In the genomic region with DNA sequence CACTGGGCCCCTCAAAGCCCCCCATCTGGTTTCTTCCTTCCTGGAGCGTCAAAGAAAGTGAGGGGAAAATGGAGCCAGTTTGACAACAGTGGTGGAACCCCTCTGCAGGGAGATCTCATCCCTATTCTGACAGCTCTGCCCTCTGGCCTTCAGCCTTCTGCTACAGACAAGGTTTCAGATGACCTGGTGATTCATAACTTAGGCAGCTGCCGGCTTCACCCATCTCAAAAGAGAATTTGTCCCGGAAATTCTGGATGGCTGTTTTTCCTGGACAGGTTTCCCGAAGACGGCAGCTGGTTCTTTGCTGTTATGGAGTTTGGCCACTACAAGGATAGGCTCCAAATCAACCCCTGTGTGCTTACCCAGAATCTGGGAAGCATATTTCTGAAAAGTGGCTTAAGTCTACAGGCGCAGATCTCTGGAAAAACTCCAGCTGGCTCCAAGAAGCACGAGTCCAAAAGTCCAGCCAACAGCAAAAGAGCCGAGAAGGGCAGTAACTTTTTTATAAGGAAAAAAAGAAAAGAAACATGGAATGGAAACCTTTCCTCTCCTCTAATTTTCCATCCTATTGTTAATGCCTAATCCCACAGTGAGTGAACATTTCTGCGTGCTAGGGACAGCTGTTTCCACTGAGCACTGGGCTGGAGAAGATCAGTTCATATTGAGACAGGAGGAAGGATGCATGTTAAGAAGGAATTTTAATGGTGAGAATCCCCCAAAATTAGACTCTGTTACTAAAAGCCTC, we compare ENCODE assay signal across 8 cellular contexts. TPM values are rescaled to one million over a fixed set of nuclear protein-coding genes. Genes with fewer than 3 reads are reported as not detected.
DNase-seq lines count a peak whose midpoint lies in the region; ATAC-seq, FAIRE-seq and TF ChIP-seq lines count a peak whose summit lies in the region.

No MANE protein-coding gene starts in this region.

- peak; percentile 60 for DNase-seq in lung (ENCODE audit: low spot score)
- peak; percentile 64 for DNase-seq in urothelium cell line (ENCODE audit: low spot score)
- no peak for DNase-seq in retina
- no peak for DNase-seq in NCI-H526 treated with DMSO at 0.1 percent for 48 hours (lab: John Stamatoyannopoulos, UW)

- H3K27ac ChIP-seq in cingulate gyrus (ENCODE audit: low read depth, low read length) (peak overlapping the region; percentile 70), lung (ENCODE audit: low read depth in 1 of 2, low read length in 1 of 2) (peak overlapping the region; percentile 96 to 99)

- H3K4me3 ChIP-seq in lung, result no peak overlapping the region

- ATAC-seq in HG03432 (IDR thresholded peaks at IDR 0.05; ENCODE audit: unreplicated experiment) (peak; percentile 9), lung (ENCODE audit: insufficient read depth, low FRiP score) (peak; percentile 68), HG03139 (IDR thresholded peaks at IDR 0.05; ENCODE audit: unreplicated experiment) (no peak), GM21526 (IDR thresholded peaks at IDR 0.05; ENCODE audit: low FRiP score, unreplicated experiment) (no peak)

- H3K9me3 ChIP-seq in lung (ENCODE audit: control insufficient read depth in 2 of 2, insufficient read depth in 1 of 2, low read length in 1 of 2), result no peaks in the 10 kb centered on the region

- peaks cover 16 to 18% of the 10 kb centered on the region in 2 donors for H3K4me1 ChIP-seq in lung (ENCODE audit: control insufficient read depth in 2 of 2, insufficient read depth in 2 of 2, low read length in 2 of 2)

- no peak for FAIRE-seq in urothelium cell line (lab: Jason Lieb, UNC)

- peaks cover 0 to 2% of the 10 kb centered on the region in 2 donors for H3K36me3 ChIP-seq in lung (ENCODE audit: control insufficient read depth in 2 of 2, insufficient read depth in 2 of 2, low read length in 2 of 2)

- H3K27me3 ChIP-seq in lung (ENCODE audit: control insufficient read depth, insufficient read depth), result no peaks in the 10 kb centered on the region

- 40 to 65% methylated on average over 9 of the region's 9 CpGs for WGBS in lung, 2 donors

- TF ChIP-seq CTCF in lung (IDR thresholded peaks at IDR 0.05; ENCODE audit: control extremely low read depth, extremely low read depth), result no peak

RNA-seq across cellular contexts. Expression of a gene that starts 54.5 kb away (rescaled TPM):
- 1 to 10 TPM; 4.3 to 6.0 TPM for total RNA-seq in lung
- 1 to 10 TPM in 1 of 2 donors, under 1 TPM in 1; 0.73 to 3.0 TPM for polyA plus RNA-seq in lung

Comparison
In these comparisons a context has a peak if more than half of its experiments do, and no peak if none do; other contexts are left out.
1. ATAC-seq: peak in HG03432 (single experiment) and lung (single experiment); none in HG03139 (single experiment) and GM21526 (single experiment).
2. DNase-seq: peak in lung (single experiment) and urothelium cell line (single experiment); none in retina (single experiment) and NCI-H526 treated with DMSO at 0.1 percent for 48 hours (single experiment).